8 cellular contexts compared by ENCODE assay signal in genomic region chr6:27146706-27147507, GRCh38.
DNase-seq lines count a peak whose midpoint lies in the region; ATAC-seq lines count a peak whose summit lies in the region.

No MANE protein-coding gene starts in this region.

- H3K4me1 Mint-ChIP-seq in T-helper 17 cell: peaks cover 3% of the 10 kb centered on the region

- DNase-seq in NCI-H1694 treated with DMSO at 0.1 percent for 48 hours (lab: John Stamatoyannopoulos, UW) (peak; percentile 24), NCI-H1694 (lab: John Stamatoyannopoulos, UW) (no peak), NCI-H146 (lab: John Stamatoyannopoulos, UW) (peak; percentile 99), T-helper 17 cell (peak; percentile 42 to 51 (median 47)), astrocyte of the hippocampus (ENCODE audit: low read depth, low spot score) (peak; percentile 98), hippocampal formation (lab: John Stamatoyannopoulos, UW) (peak; percentile 62 to 98), putamen (ENCODE audit: low spot score) (peak; percentile 96)

- no peaks in the 10 kb centered on the region for H3K9me3 ChIP-seq in T-helper 17 cell (ENCODE audit: control insufficient read depth, low read length, poor library complexity, severe bottlenecking)

- peak; percentile 65 for ATAC-seq in HG02884 (IDR thresholded peaks at IDR 0.05; ENCODE audit: unreplicated experiment)
- peak; percentile 85 for ATAC-seq in T-helper 17 cell

- H3K27me3 Mint-ChIP-seq in T-helper 17 cell: no peaks in the 10 kb centered on the region

- no peak overlapping the region for H3K27ac Mint-ChIP-seq in T-helper 17 cell

- H3K36me3 Mint-ChIP-seq in T-helper 17 cell (ENCODE audit: low read depth): no peaks in the 10 kb centered on the region

- H3K4me3 Mint-ChIP-seq in T-helper 17 cell: no peak overlapping the region
